In the genomic region with DNA sequence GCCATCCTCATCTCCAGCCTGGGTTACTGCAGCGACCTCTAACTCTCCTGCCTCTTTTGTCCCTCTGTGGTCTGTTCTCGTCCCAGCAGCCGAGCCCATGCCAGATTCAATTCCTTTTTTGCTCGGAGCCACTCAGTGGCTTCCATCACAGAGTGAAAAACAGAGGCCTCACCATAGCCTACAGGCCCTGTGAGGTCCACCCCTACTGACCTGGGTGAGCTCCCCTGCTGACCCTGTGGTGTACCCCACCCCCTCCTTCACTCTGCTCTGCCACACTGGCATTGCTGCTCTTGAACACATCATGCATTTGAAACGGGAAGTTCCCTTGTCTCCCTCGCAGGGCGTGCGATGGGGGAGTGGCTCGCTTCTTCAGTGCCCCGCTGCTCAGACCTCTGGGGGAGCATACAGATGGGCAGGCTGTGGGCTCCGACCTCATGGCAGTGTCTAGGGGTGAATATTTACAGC, we compare ENCODE assay signal across 8 cellular contexts. TPM values are rescaled to one million over a fixed set of nuclear protein-coding genes. Genes with fewer than 3 reads are reported as not detected.
A peak's percentile ranks its signal among the peaks of the same experiment; 100 is the strongest.
DNase-seq lines count a peak whose midpoint lies in the region; ATAC-seq and TF ChIP-seq lines count a peak whose summit lies in the region.

No MANE protein-coding gene starts in this region.

- H3K9me3 Mint-ChIP-seq in GM23338, result peaks cover 4% of the 10 kb centered on the region; the same call in 2 of the 3 replicates

- H3K4me3 ChIP-seq in GM23338 (no peak overlapping the region), duodenal mucosa (ENCODE audit: low read depth in 1 of 2, low read length in 2 of 2) (peak overlapping the region in 1 of 2 donors; percentile 85)

- no peak overlapping the region for H3K27ac Mint-ChIP-seq in GM23338

- H3K4me1 ChIP-seq in GM23338 (ENCODE audit: insufficient read depth), result no peaks in the 10 kb centered on the region; the same call in 1 of the 2 replicates
- peaks cover 14 to 36% of the 10 kb centered on the region in 2 donors for H3K4me1 ChIP-seq in duodenal mucosa (ENCODE audit: control insufficient read depth in 1 of 2, insufficient read depth in 2 of 2, low read length in 2 of 2)

- TF ChIP-seq CTCF in GM23338 (conservative IDR thresholded peaks at IDR 0.05; ENCODE audit: low read depth in 2 of 2), result no peak

- H3K4me3 Mint-ChIP-seq in GM23338, result peak overlapping the region; percentile 28; the same call in 1 of the 3 replicates

- H3K9me2 ChIP-seq in GM23338 (ENCODE audit: insufficient read depth), result no peaks in the 10 kb centered on the region

- ATAC-seq in GM23338 (no peak), HG03280 (IDR thresholded peaks at IDR 0.05; ENCODE audit: unreplicated experiment) (no peak), HG02884 (IDR thresholded peaks at IDR 0.05; ENCODE audit: unreplicated experiment) (no peak), GM18520 (IDR thresholded peaks at IDR 0.05; ENCODE audit: unreplicated experiment) (no peak)

- H3K36me3 Mint-ChIP-seq in GM23338 (ENCODE audit: low read depth), result peaks cover 14% of the 10 kb centered on the region; the same call in 1 of the 3 replicates

- H3K79me2 ChIP-seq in GM23338 (replicated peaks; ENCODE audit: insufficient read depth), result no peaks in the 10 kb centered on the region

- DNase-seq in GM23338 (ENCODE audit: low spot score), result no peak
- peak in 3 of 4 experiments; percentile 28 to 42 (median 40) for DNase-seq in activated CD4-positive, CD25-positive, alpha-beta regulatory T cell (lab: John Stamatoyannopoulos, UW)
- DNase-seq in stimulated activated CD8-positive, alpha-beta memory T cell treated with anti-CD3 and anti-CD28 coated beads, Interleukin-4, amount 100 ng/mL, for 24 hours (ENCODE audit: low read depth), result peak; percentile 59
- DNase-seq in globus pallidus (ENCODE audit: low spot score), result no peak

- H4K20me1 ChIP-seq in GM23338 (replicated peaks; ENCODE audit: insufficient read depth), result no peaks in the 10 kb centered on the region; the same call in 1 of the 2 replicates

- no peaks in the 10 kb centered on the region; the same call in 1 of the 2 replicates for H3K36me3 ChIP-seq in GM23338 (ENCODE audit: insufficient read depth)
- H3K36me3 ChIP-seq in duodenal mucosa (ENCODE audit: control insufficient read depth in 1 of 2, insufficient read depth in 2 of 2, low read length in 2 of 2), result peaks cover 4 to 12% of the 10 kb centered on the region in 2 donors

- peak overlapping the region; percentile 39 to 66 for H3K9ac ChIP-seq in duodenal mucosa (ENCODE audit: low read depth in 1 of 2, low read length in 2 of 2)

- H3K4me2 ChIP-seq in GM23338, result no peak overlapping the region

- H3K27ac ChIP-seq in GM23338 (ENCODE audit: low read depth) (no peak overlapping the region), duodenal mucosa (ENCODE audit: low read depth, low read length) (no peak overlapping the region)

- peaks cover 24% of the 10 kb centered on the region for H3K27me3 Mint-ChIP-seq in GM23338 (ENCODE audit: insufficient read depth, low read depth, poor library complexity)

- H3K9me3 ChIP-seq in duodenal mucosa (ENCODE audit: control insufficient read depth in 1 of 2, low read length in 2 of 2), result no peaks in the 10 kb centered on the region

- peaks cover 23% of the 10 kb centered on the region for H3K4me1 Mint-ChIP-seq in GM23338

- H3K27me3 ChIP-seq in GM23338 (ENCODE audit: insufficient read depth) (peaks cover 8% of the 10 kb centered on the region), duodenal mucosa (ENCODE audit: control insufficient read depth in 1 of 2, insufficient read depth in 2 of 2, low read length in 2 of 2) (no peaks in the 10 kb centered on the region)

- no peaks in the 10 kb centered on the region for H3F3A ChIP-seq in GM23338 (replicated peaks; ENCODE audit: low read depth)

- H2AFZ ChIP-seq in GM23338, result no peak overlapping the region

TF ChIP-seq in GM23338, 12 proteins besides CTCF, POLR2A, EP300 and RAD21 (continues in another document):
- no peak for TF ChIP-seq REST (IDR thresholded peaks at IDR 0.05; ENCODE audit: unreplicated experiment)
- no peak for TF ChIP-seq JUNB (IDR thresholded peaks at IDR 0.05; ENCODE audit: unreplicated experiment)

RNA-seq across cellular contexts. Expression of gene AIP, which starts 2.1 kb away (rescaled TPM):
- total RNA-seq in GM23338 (2014; rRNA removed; shearing (Covaris generic)), result 22.1 and 29.1 TPM in 2 replicates
- polyA plus RNA-seq in GM23338 (2016; fragmentation: Nextera tagmentation; extraction: Ambion mirVana), result 32.1 and 33.3 TPM in 2 replicates

RNA-seq across cellular contexts. Expression of gene TMEM134, which starts 15.8 kb away (rescaled TPM):
- 61.4 and 101 TPM in 2 replicates for total RNA-seq in GM23338 (2014; rRNA removed; shearing (Covaris generic))
- polyA plus RNA-seq in GM23338 (2016; fragmentation: Nextera tagmentation; extraction: Ambion mirVana), result 64.7 and 69.2 TPM in 2 replicates

RNA-seq across cellular contexts. Expression of gene PITPNM1, which starts 20.3 kb away (rescaled TPM):
- 46.8 and 57.1 TPM in 2 replicates for total RNA-seq in GM23338 (2014; rRNA removed; shearing (Covaris generic))
- 8.7 and 9.1 TPM in 2 replicates for polyA plus RNA-seq in GM23338 (2016; fragmentation: Nextera tagmentation; extraction: Ambion mirVana)

RNA-seq across cellular contexts. Expression of gene CDK2AP2, which starts 23.1 kb away (rescaled TPM):
- 39.8 and 48.6 TPM in 2 replicates for total RNA-seq in GM23338 (2014; rRNA removed; shearing (Covaris generic))
- polyA plus RNA-seq in GM23338 (2016; fragmentation: Nextera tagmentation; extraction: Ambion mirVana), result 120 and 128 TPM in 2 replicates

RNA-seq across cellular contexts. Expression of gene CABP4, which starts 29.7 kb away (rescaled TPM):
- 0.28 TPM in 1 of 2 replicates, not detected in the other for total RNA-seq in GM23338 (2014; rRNA removed; shearing (Covaris generic))
- polyA plus RNA-seq in GM23338 (2016; fragmentation: Nextera tagmentation; extraction: Ambion mirVana), result not detected in 2 replicates

Comparison
In these comparisons a context has a peak if more than half of its experiments do, and no peak if none do; other contexts are left out.
1. DNase-seq: peak in activated CD4-positive, CD25-positive, alpha-beta regulatory T cell (3 of 4) and stimulated activated CD8-positive, alpha-beta memory T cell treated with anti-CD3 and anti-CD28 coated beads, Interleukin-4, amount 100 ng/mL, for 24 hours (single experiment); none in GM23338 (single experiment) and globus pallidus (single experiment).